21 cellular contexts compared by ENCODE assay signal in genomic region chr10:48926764-48927163, GRCh38. TPM values are rescaled to one million over a fixed set of nuclear protein-coding genes. Genes with fewer than 3 reads are reported as not detected.
"Had no signal": no experiment of that assay in that cellular context is flagged by ENCODE, and none has a peak within 500 bp of the region (broad histone marks: within the 10 kb centered on the region; RNA-seq: fewer than 3 reads in every experiment).

No MANE protein-coding gene starts in this region.

- H3K27me3 ChIP-seq: adrenal gland, MG63 had no signal

- H3K4me1 Mint-ChIP-seq: activated B cell treated with CpG ODN at 0.5 μM for 24 hours; activated CD4-positive, alpha-beta T cell treated with anti-CD3 and anti-CD28 coated beads, Interleukin-2, amount 10 ng/mL, durations not matched to agents 24 days and 14 days; activated naive CD8-positive, alpha-beta T cell treated with anti-CD3 and anti-CD28 coated beads, Interleukin-2, amount 10 ng/mL, durations not matched to agents 7 days and 5 days had no signal

- H3K36me3 ChIP-seq: adrenal gland, MG63 had no signal

- H3K27ac ChIP-seq: adrenal gland had no signal

- H3K27me3 Mint-ChIP-seq: activated B cell treated with CpG ODN at 0.5 μM for 24 hours; activated CD4-positive, alpha-beta T cell treated with anti-CD3 and anti-CD28 coated beads, Interleukin-2, amount 10 ng/mL, durations not matched to agents 24 days and 14 days had no signal

- H3K4me3 ChIP-seq: adrenal gland, MG63 had no signal

- H3K4me3 Mint-ChIP-seq: activated B cell treated with CpG ODN at 0.5 μM for 24 hours; activated CD4-positive, alpha-beta T cell treated with anti-CD3 and anti-CD28 coated beads, Interleukin-2, amount 10 ng/mL, durations not matched to agents 24 days and 14 days; activated naive CD8-positive, alpha-beta T cell treated with anti-CD3 and anti-CD28 coated beads, Interleukin-2, amount 10 ng/mL, durations not matched to agents 7 days and 5 days; T-helper 1 cell treated with Interleukin-12 subunit alpha and Interleukin-12 subunit beta and Interleukin-4 antibody, amounts not matched to agents 30 μg/mL and 1 μg/mL, for 36 hours had no signal

- H3K27ac Mint-ChIP-seq: activated B cell treated with CpG ODN at 0.5 μM for 24 hours; activated CD4-positive, alpha-beta T cell treated with anti-CD3 and anti-CD28 coated beads, Interleukin-2, amount 10 ng/mL, durations not matched to agents 24 days and 14 days; activated naive CD8-positive, alpha-beta T cell treated with anti-CD3 and anti-CD28 coated beads, Interleukin-2, amount 10 ng/mL, durations not matched to agents 7 days and 5 days; T-helper 1 cell treated with Interleukin-12 subunit alpha and Interleukin-12 subunit beta and Interleukin-4 antibody, amounts not matched to agents 30 μg/mL and 1 μg/mL, for 36 hours had no signal

- H3K36me3 Mint-ChIP-seq: activated naive CD8-positive, alpha-beta T cell treated with anti-CD3 and anti-CD28 coated beads, Interleukin-2, amount 10 ng/mL, durations not matched to agents 7 days and 5 days had no signal

- H3K4me1 ChIP-seq: adrenal gland had no signal

- H3K9me3 ChIP-seq: adrenal gland, MG63 had no signal

- DNase-seq: activated B cell treated with CpG ODN at 0.5 μM for 24 hours; activated CD4-positive, alpha-beta T cell treated with anti-CD3 and anti-CD28 coated beads for 1 hour; activated CD4-positive, alpha-beta T cell treated with anti-CD3 and anti-CD28 coated beads, Interleukin-2, amount 10 ng/mL, durations not matched to agents 24 days and 14 days; activated CD4-positive, alpha-beta T cell treated with anti-CD3 and anti-CD28 coated beads, Interleukin-2, amount 50 U/mL, for 48 hours; activated naive CD4-positive, alpha-beta T cell treated with anti-CD3 and anti-CD28 coated beads, Interleukin-2, amount 50 U/mL, for 16 hours; activated naive CD8-positive, alpha-beta T cell treated with anti-CD3 and anti-CD28 coated beads, Interleukin-2, amount 10 ng/mL, durations not matched to agents 7 days and 5 days; activated T-cell treated with anti-CD3 and anti-CD28 coated beads, Interleukin-2, amount 50 U/mL, for 1 hour; adrenal gland; anterior cingulate cortex; MG63; MV-4-11; NCI-H1105; NCI-H1436; NCI-H1694 treated with DMSO at 0.1 percent for 48 hours; NCI-H2029 treated with DMSO at 0.1 percent for 48 hours; NCI-H345; NCI-H526 treated with DMSO at 0.1 percent for 48 hours; SHP77 had no signal

- H3K9me3 Mint-ChIP-seq: activated B cell treated with CpG ODN at 0.5 μM for 24 hours; activated CD4-positive, alpha-beta T cell treated with anti-CD3 and anti-CD28 coated beads, Interleukin-2, amount 10 ng/mL, durations not matched to agents 24 days and 14 days; activated naive CD8-positive, alpha-beta T cell treated with anti-CD3 and anti-CD28 coated beads, Interleukin-2, amount 10 ng/mL, durations not matched to agents 7 days and 5 days; T-helper 1 cell treated with Interleukin-12 subunit alpha and Interleukin-12 subunit beta and Interleukin-4 antibody, amounts not matched to agents 30 μg/mL and 1 μg/mL, for 36 hours had no signal

RNA-seq across cellular contexts. Expression of gene LRRC18, which starts 12.9 kb away (rescaled TPM):
- total RNA-seq: activated B cell treated with CpG ODN at 0.5 μM for 24 hours; activated CD4-positive, alpha-beta T cell treated with anti-CD3 and anti-CD28 coated beads, Interleukin-2, amount 10 ng/mL, durations not matched to agents 24 days and 14 days; adrenal gland; cardiac septum; SK-MEL-5 had no signal
